ENCODE assay signal across 19 cellular contexts in genomic region chr6:12717356-12717755, GRCh38. TPM values are rescaled to one million over a fixed set of nuclear protein-coding genes. Genes with fewer than 3 reads are reported as not detected.
DNase-seq lines count a peak whose midpoint lies in the region; ATAC-seq and TF ChIP-seq lines count a peak whose summit lies in the region.
"Had no signal": no experiment of that assay in that cellular context is flagged by ENCODE, and none has a peak within 500 bp of the region (broad histone marks: within the 10 kb centered on the region; RNA-seq: fewer than 3 reads in every experiment).

No MANE protein-coding gene starts in this region.

- DNase-seq in mammary epithelial cell (no peak), breast epithelium (ENCODE audit: low spot score in 2 of 2) (no peak), RWPE2 (ENCODE audit: low spot score) (no peak), hepatocyte (ENCODE audit: low spot score) (no peak), D341Med (ENCODE audit: low spot score) (no peak), 8988T (no peak), SKM-1 (lab: John Stamatoyannopoulos, UW; ENCODE audit: unreplicated experiment) (no peak)
- DNase-seq: activated CD4-positive, alpha-beta T cell treated with anti-CD3 and anti-CD28 coated beads for 48 hours; activated CD8-positive, alpha-beta memory T cell treated with anti-CD3 and anti-CD28 coated beads, Interleukin-2, amount 50 U/mL, for 4 hours; activated gamma-delta T cell; MG63; NCI-H526 treated with DMSO at 0.1 percent for 48 hours; stimulated activated CD4-positive, alpha-beta T cell treated with anti-CD3 and anti-CD28 coated beads, Interleukin-12 subunit alpha, Interleukin-12 subunit beta, amount 100 ng/mL, for 4 hours had no signal

- H3K79me2 ChIP-seq in mammary epithelial cell (ENCODE audit: insufficient read depth, low read length), result no peaks in the 10 kb centered on the region
- H3K79me2 ChIP-seq in hepatocyte, result no peaks in the 10 kb centered on the region

- H3K4me1 ChIP-seq in mammary epithelial cell (ENCODE audit: insufficient read depth, low read length), result no peaks in the 10 kb centered on the region
- no peaks in the 10 kb centered on the region for H3K4me1 ChIP-seq in breast epithelium
- peaks cover 4% of the 10 kb centered on the region for H3K4me1 ChIP-seq in RWPE2 (ENCODE audit: insufficient read depth, poor library complexity, severe bottlenecking)
- no peaks in the 10 kb centered on the region for H3K4me1 ChIP-seq in hepatocyte (ENCODE audit: insufficient read depth)

- H3K4me3 ChIP-seq in mammary epithelial cell (replicated peaks in 1 of 3; ENCODE audit: insufficient read depth in 1 of 3, low read depth in 2 of 3, low read length in 3 of 3), result no peak overlapping the region
- no peak overlapping the region for H3K4me3 ChIP-seq in breast epithelium
- H3K4me3 ChIP-seq in RWPE2 (ENCODE audit: severe bottlenecking), result no peak overlapping the region
- H3K4me3 ChIP-seq in hepatocyte, result no peak overlapping the region
- H3K4me3 ChIP-seq: GM23338, MG63, SK-N-MC, thoracic aorta had no signal

- no peaks in the 10 kb centered on the region for H3K9me2 ChIP-seq in hepatocyte (replicated peaks; ENCODE audit: insufficient read depth)

- CTCF ChIA-PET in mammary epithelial cell (lab: Charles Lee; ENCODE audit: low non-redundant PET), result no interaction called here

- in situ Hi-C loops in mammary epithelial cell (cut with MboI; ENCODE audit: low sequenced_read_pairs in 2 of 2), result no loop called here

- dilution Hi-C loops in mammary epithelial cell (cut with HindIII; ENCODE audit: low sequenced_read_pairs), result loop anchor here (5.0 kb wide), 1 partner anchor 50 kb away; no protein-coding TSS in a partner anchor

- intact Hi-C loops in mammary epithelial cell (cut with micrococcal nuclease), result no loop called here
- intact Hi-C loops in breast epithelium (cut with DNase I; ENCODE audit: low total_unique reads), result no loop called here

- H3K9ac ChIP-seq in mammary epithelial cell (ENCODE audit: insufficient read depth, low read length), result no peak overlapping the region

- no peaks in the 10 kb centered on the region for H3K9me3 ChIP-seq in mammary epithelial cell (replicated peaks; ENCODE audit: insufficient read depth, low read length)
- H3K9me3 ChIP-seq in breast epithelium, result no peaks in the 10 kb centered on the region
- no peaks in the 10 kb centered on the region for H3K9me3 ChIP-seq in RWPE2 (ENCODE audit: severe bottlenecking)
- H3K9me3 ChIP-seq in hepatocyte (ENCODE audit: low read depth), result no peaks in the 10 kb centered on the region
- H3K9me3 ChIP-seq: neutrophil, thoracic aorta had no signal

- no peaks in the 10 kb centered on the region for H4K20me1 ChIP-seq in mammary epithelial cell (ENCODE audit: insufficient read depth, low read length)
- H4K20me1 ChIP-seq in hepatocyte (ENCODE audit: insufficient read depth, poor library complexity, severe bottlenecking), result no peaks in the 10 kb centered on the region

- TF ChIP-seq POLR2A in breast epithelium (IDR thresholded peaks at IDR 0.05), result no peak

- peaks cover 3% of the 10 kb centered on the region for H3K27me3 ChIP-seq in mammary epithelial cell (ENCODE audit: insufficient read depth, low read length)
- peaks cover 0 to 28% of the 10 kb centered on the region in 2 donors for H3K27me3 ChIP-seq in breast epithelium
- H3K27me3 ChIP-seq in RWPE2 (ENCODE audit: insufficient read depth, poor library complexity, severe bottlenecking), result peaks cover 33% of the 10 kb centered on the region
- H3K27me3 ChIP-seq in hepatocyte, result peaks cover 9% of the 10 kb centered on the region

- H3K36me3 ChIP-seq in mammary epithelial cell (ENCODE audit: insufficient read depth, low read length) (no peaks in the 10 kb centered on the region), breast epithelium (no peaks in the 10 kb centered on the region), RWPE2 (ENCODE audit: low read depth) (no peaks in the 10 kb centered on the region), hepatocyte (replicated peaks; ENCODE audit: insufficient read depth, low read depth) (no peaks in the 10 kb centered on the region)
- H3K36me3 ChIP-seq: MG63, neutrophil, thoracic aorta had no signal

- TF ChIP-seq CTCF in mammary epithelial cell (conservative IDR thresholded peaks at IDR 0.05 in 1 of 2, IDR thresholded peaks at IDR 0.05 in 1 of 2; ENCODE audit: extremely low read depth in 1 of 2, insufficient read depth in 1 of 2, low read depth in 1 of 2, low read length in 2 of 2) (no peak), breast epithelium (IDR thresholded peaks at IDR 0.05) (no peak), RWPE2 (IDR thresholded peaks at IDR 0.05; ENCODE audit: poor library complexity, severe bottlenecking) (no peak), hepatocyte (IDR thresholded peaks at IDR 0.05; ENCODE audit: poor library complexity) (no peak)

- H3K27ac ChIP-seq in mammary epithelial cell (ENCODE audit: insufficient read depth, low read depth, low read length), result no peak overlapping the region
- H3K27ac ChIP-seq in breast epithelium, result no peak overlapping the region
- H3K27ac ChIP-seq in RWPE2 (ENCODE audit: poor library complexity, severe bottlenecking), result no peak overlapping the region
- no peak overlapping the region for H3K27ac ChIP-seq in hepatocyte
- H3K27ac ChIP-seq: neutrophil, SK-N-MC, thoracic aorta had no signal

- 13% methylated on average over 9 of the region's 9 CpGs for WGBS in mammary epithelial cell (ENCODE audit: low coverage, missing lambda C conversion rate)
- 44% methylated on average over 9 of the region's 9 CpGs for WGBS in hepatocyte (ENCODE audit: low lambda C conversion rate, missing lambda C conversion rate)

- BruUV-seq in mammary epithelial cell (replicated peaks; lab: Mats Ljungman, UMichigan), result no TSS peak

- ATAC-seq in RWPE2 (ENCODE audit: low read depth), result 0 out of 3 replicates have a peak, but pooled peaks have one; percentile 27
- ATAC-seq in GM21367 (IDR thresholded peaks at IDR 0.05; ENCODE audit: unreplicated experiment), result no peak
- ATAC-seq: GM23338, Panc1 had no signal

- H3K4me2 ChIP-seq in mammary epithelial cell (ENCODE audit: insufficient read depth, low read depth, low read length) (peak overlapping the region; percentile 4), hepatocyte (peak overlapping the region; percentile 36)
- H3K4me2 ChIP-seq: GM23338 had no signal

- H2AFZ ChIP-seq in mammary epithelial cell (ENCODE audit: low read depth, low read length) (no peak overlapping the region), hepatocyte (no peak overlapping the region)

RNA-seq across cellular contexts. Expression of gene PHACTR1, which starts 0.8 kb away (rescaled TPM):
- total RNA-seq in mammary epithelial cell (under 1 TPM in 1 of 2 donors, not detected in 1; 0.33 TPM), breast epithelium (1 to 10 TPM; 4.1 to 5.6 (median 4.6) TPM), hepatocyte (2.8 and 4.3 TPM in 2 replicates)
- polyA plus RNA-seq in mammary epithelial cell (not detected), hepatocyte (3.0 and 6.1 TPM in 2 replicates)
- polyA minus RNA-seq in mammary epithelial cell, result not detected
